16 cellular contexts compared by ENCODE assay signal in the genomic region with DNA sequence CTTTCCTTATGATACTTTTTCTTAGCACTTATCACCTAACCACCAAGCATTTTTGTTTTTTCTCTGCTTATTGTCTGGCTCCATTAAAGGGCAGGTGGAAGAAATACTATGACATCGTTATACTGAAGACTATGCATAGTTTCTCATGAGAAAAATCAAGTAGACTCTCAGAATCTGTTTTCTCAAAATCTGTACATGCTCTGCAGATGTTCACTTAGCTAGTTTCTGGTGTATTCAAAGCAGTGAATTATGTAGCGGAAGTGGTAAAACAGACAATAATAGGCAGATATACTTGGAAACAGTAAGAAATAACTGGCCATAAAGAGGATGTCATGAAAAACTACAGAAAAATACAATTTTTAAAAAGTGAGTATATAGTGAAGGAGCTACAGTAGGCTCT.
DNase-seq lines count a peak whose midpoint lies in the region; ATAC-seq and TF ChIP-seq lines count a peak whose summit lies in the region.
"Had no signal": no experiment of that assay in that cellular context is flagged by ENCODE, and none has a peak within 500 bp of the region (broad histone marks: within the 10 kb centered on the region; RNA-seq: fewer than 3 reads in every experiment).

No MANE protein-coding gene starts in this region.

- POLR2A ChIA-PET in CD4-positive, alpha-beta memory T cell (lab: Charles Lee; ENCODE audit: partially characterized antibody): interaction anchor here (5.7 kb wide), 1 partner anchor 145 kb away, joined by 24 read pairs; the partner anchor contains the start of gene STIM2

- H3K4me1 Mint-ChIP-seq in CD4-positive, alpha-beta memory T cell: peaks cover 24 to 38% (median 35%) of the 10 kb centered on the region in 4 donors
- peaks cover 50% of the 10 kb centered on the region for H3K4me1 Mint-ChIP-seq in activated naive CD8-positive, alpha-beta T cell treated with anti-CD3 and anti-CD28 coated beads for 36 hours
- H3K4me1 Mint-ChIP-seq in natural killer cell treated with Interleukin-12 subunit alpha and Interleukin-12 subunit beta and Interleukin-15 and Interleukin-18, amount 100 ng/mL, for 72 hours (ENCODE audit: low read depth in 2 of 2): peaks cover 32 to 44% of the 10 kb centered on the region in 2 donors
- no peaks in the 10 kb centered on the region for H3K4me1 Mint-ChIP-seq in neural progenitor cell

- no peaks in the 10 kb centered on the region for H4K20me1 ChIP-seq in neural progenitor cell (ENCODE audit: low read depth)

- ATAC-seq in HG02852 (IDR thresholded peaks at IDR 0.05; ENCODE audit: unreplicated experiment) (peak; percentile 58), upper lobe of right lung (no peak)
- no peak for ATAC-seq in natural killer cell treated with Interleukin-12 subunit alpha and Interleukin-12 subunit beta and Interleukin-15 and Interleukin-18, amount 100 ng/mL, for 72 hours
- ATAC-seq: WTC11 had no signal

- intact Hi-C loops in CD4-positive, alpha-beta memory T cell (cut with micrococcal nuclease): loop anchor here (10.0 kb wide), 1 partner anchor 342 kb away; no protein-coding TSS in a partner anchor
- intact Hi-C loops in upper lobe of right lung (cut with DNase I): loop anchor here (10.0 kb wide), 1 partner anchor 152 kb away; no protein-coding TSS in a partner anchor

- peaks cover 26% of the 10 kb centered on the region for H3K4me1 ChIP-seq in CD4-positive, alpha-beta memory T cell (ENCODE audit: insufficient read depth, low read length)
- H3K4me1 ChIP-seq in neural progenitor cell (no peaks in the 10 kb centered on the region), upper lobe of right lung (peaks cover 30% of the 10 kb centered on the region)
- H3K4me1 ChIP-seq: breast epithelium had no signal

- no peak for DNase-seq in CD4-positive, alpha-beta memory T cell
- DNase-seq in activated naive CD8-positive, alpha-beta T cell treated with anti-CD3 and anti-CD28 coated beads for 36 hours: no peak
- no peak for DNase-seq in natural killer cell treated with Interleukin-12 subunit alpha and Interleukin-12 subunit beta and Interleukin-15 and Interleukin-18, amount 100 ng/mL, for 72 hours (ENCODE audit: low spot score)
- no peak for DNase-seq in COR-L47 (lab: John Stamatoyannopoulos, UW)
- no peak for DNase-seq in neural progenitor cell (ENCODE audit: low spot score)
- DNase-seq in activated effector memory CD4-positive, alpha-beta T cell treated with anti-CD3 and anti-CD28 coated beads, Interleukin-2, amount 50 U/mL, for 16 hours: no peak
- DNase-seq in upper lobe of right lung: no peak
- DNase-seq: immature natural killer cell; NCI-H1092 treated with DMSO at 0.1 percent for 48 hours; stimulated activated CD4-positive, alpha-beta T cell treated with anti-CD3 and anti-CD28 coated beads, Interleukin-2, amount 100 ng/mL, for 24 hours had no signal

- H2AFZ ChIP-seq in neural progenitor cell (replicated peaks): no peak overlapping the region

- H3K79me2 ChIP-seq in neural progenitor cell (ENCODE audit: low read depth): no peaks in the 10 kb centered on the region

- no peaks in the 10 kb centered on the region for H3K9me3 ChIP-seq in CD4-positive, alpha-beta memory T cell (ENCODE audit: control insufficient read depth in 1 of 2, low read length in 2 of 2)
- H3K9me3 ChIP-seq in neural progenitor cell (ENCODE audit: low read depth) (no peaks in the 10 kb centered on the region), upper lobe of right lung (no peaks in the 10 kb centered on the region)
- H3K9me3 ChIP-seq: breast epithelium, right atrium auricular region, suprapubic skin had no signal

- peaks cover 3 to 27% of the 10 kb centered on the region in 2 donors for H3K36me3 Mint-ChIP-seq in CD4-positive, alpha-beta memory T cell
- H3K36me3 Mint-ChIP-seq in activated naive CD8-positive, alpha-beta T cell treated with anti-CD3 and anti-CD28 coated beads for 36 hours: peaks cover 18% of the 10 kb centered on the region
- H3K36me3 Mint-ChIP-seq in natural killer cell treated with Interleukin-12 subunit alpha and Interleukin-12 subunit beta and Interleukin-15 and Interleukin-18, amount 100 ng/mL, for 72 hours: peaks cover 9% of the 10 kb centered on the region
- H3K36me3 Mint-ChIP-seq in neural progenitor cell: peaks cover 5% of the 10 kb centered on the region
- H3K36me3 Mint-ChIP-seq: WTC11 had no signal

- H3K27ac Mint-ChIP-seq in CD4-positive, alpha-beta memory T cell: peak overlapping the region in 5 of 7 donors; percentile 2 to 53 (median 19)
- peak overlapping the region; percentile 62 for H3K27ac Mint-ChIP-seq in activated naive CD8-positive, alpha-beta T cell treated with anti-CD3 and anti-CD28 coated beads for 36 hours
- H3K27ac Mint-ChIP-seq in natural killer cell treated with Interleukin-12 subunit alpha and Interleukin-12 subunit beta and Interleukin-15 and Interleukin-18, amount 100 ng/mL, for 72 hours: peak overlapping the region; percentile 17 to 64
- H3K27ac Mint-ChIP-seq in neural progenitor cell: no peak overlapping the region
- H3K27ac Mint-ChIP-seq: B cell, WTC11 had no signal

- no peaks in the 10 kb centered on the region for H3K27me3 ChIP-seq in CD4-positive, alpha-beta memory T cell (ENCODE audit: insufficient read depth, low read length)
- H3K27me3 ChIP-seq in neural progenitor cell (no peaks in the 10 kb centered on the region), upper lobe of right lung (no peaks in the 10 kb centered on the region)
- H3K27me3 ChIP-seq: breast epithelium, right atrium auricular region, suprapubic skin had no signal

- no peak for TF ChIP-seq CTCF in neural progenitor cell (IDR thresholded peaks at IDR 0.05)
- TF ChIP-seq CTCF in upper lobe of right lung (IDR thresholded peaks at IDR 0.05): no peak

- H3K27me3 Mint-ChIP-seq in CD4-positive, alpha-beta memory T cell: no peaks in the 10 kb centered on the region
- no peaks in the 10 kb centered on the region for H3K27me3 Mint-ChIP-seq in activated naive CD8-positive, alpha-beta T cell treated with anti-CD3 and anti-CD28 coated beads for 36 hours
- H3K27me3 Mint-ChIP-seq in natural killer cell treated with Interleukin-12 subunit alpha and Interleukin-12 subunit beta and Interleukin-15 and Interleukin-18, amount 100 ng/mL, for 72 hours: no peaks in the 10 kb centered on the region
- peaks cover 2% of the 10 kb centered on the region for H3K27me3 Mint-ChIP-seq in neural progenitor cell (ENCODE audit: insufficient read depth, low read depth)
- H3K27me3 Mint-ChIP-seq: B cell had no signal

- no peak overlapping the region for H3K4me2 ChIP-seq in neural progenitor cell

- H3K4me3 ChIP-seq in CD4-positive, alpha-beta memory T cell (ENCODE audit: low read length in 2 of 2): no peak overlapping the region
- no peak overlapping the region for H3K4me3 ChIP-seq in neural progenitor cell
- no peak overlapping the region for H3K4me3 ChIP-seq in upper lobe of right lung
- H3K4me3 ChIP-seq: breast epithelium, right atrium auricular region, suprapubic skin had no signal

- no peak overlapping the region for H3K27ac ChIP-seq in CD4-positive, alpha-beta memory T cell (ENCODE audit: low read depth, low read length)
- H3K27ac ChIP-seq in neural progenitor cell (no peak overlapping the region), upper lobe of right lung (no peak overlapping the region)
- H3K27ac ChIP-seq: breast epithelium, right atrium auricular region had no signal

- H3K36me3 ChIP-seq in CD4-positive, alpha-beta memory T cell (ENCODE audit: insufficient read depth, low read length): peaks cover 4% of the 10 kb centered on the region
- H3K36me3 ChIP-seq in neural progenitor cell (no peaks in the 10 kb centered on the region), upper lobe of right lung (peaks cover 14% of the 10 kb centered on the region)
- H3K36me3 ChIP-seq: breast epithelium, right atrium auricular region had no signal

- CTCF ChIA-PET in CD4-positive, alpha-beta memory T cell (lab: Charles Lee; ENCODE audit: partially characterized antibody): interaction anchor here (0.6 to 6.4 kb wide), 12 partner anchors 12 to 596 kb away, joined by 3 to 82 read pairs (median 4); partner anchors contain the start of gene TBC1D19

- H3K9ac ChIP-seq in neural progenitor cell: no peak overlapping the region

- H3F3A ChIP-seq in neural progenitor cell (ENCODE audit: low read depth): peaks cover 3% of the 10 kb centered on the region

- no peak overlapping the region for H3K4me3 Mint-ChIP-seq in CD4-positive, alpha-beta memory T cell
- no peak overlapping the region for H3K4me3 Mint-ChIP-seq in activated naive CD8-positive, alpha-beta T cell treated with anti-CD3 and anti-CD28 coated beads for 36 hours
- H3K4me3 Mint-ChIP-seq in natural killer cell treated with Interleukin-12 subunit alpha and Interleukin-12 subunit beta and Interleukin-15 and Interleukin-18, amount 100 ng/mL, for 72 hours: no peak overlapping the region
- no peak overlapping the region for H3K4me3 Mint-ChIP-seq in neural progenitor cell
- H3K4me3 Mint-ChIP-seq: B cell, immature natural killer cell, WTC11 had no signal

- H3K9me3 Mint-ChIP-seq in CD4-positive, alpha-beta memory T cell: no peaks in the 10 kb centered on the region
- H3K9me3 Mint-ChIP-seq in activated naive CD8-positive, alpha-beta T cell treated with anti-CD3 and anti-CD28 coated beads for 36 hours: no peaks in the 10 kb centered on the region
- no peaks in the 10 kb centered on the region for H3K9me3 Mint-ChIP-seq in natural killer cell treated with Interleukin-12 subunit alpha and Interleukin-12 subunit beta and Interleukin-15 and Interleukin-18, amount 100 ng/mL, for 72 hours
- H3K9me3 Mint-ChIP-seq in neural progenitor cell: no peaks in the 10 kb centered on the region
- H3K9me3 Mint-ChIP-seq: immature natural killer cell, WTC11 had no signal
